In the genomic region with DNA sequence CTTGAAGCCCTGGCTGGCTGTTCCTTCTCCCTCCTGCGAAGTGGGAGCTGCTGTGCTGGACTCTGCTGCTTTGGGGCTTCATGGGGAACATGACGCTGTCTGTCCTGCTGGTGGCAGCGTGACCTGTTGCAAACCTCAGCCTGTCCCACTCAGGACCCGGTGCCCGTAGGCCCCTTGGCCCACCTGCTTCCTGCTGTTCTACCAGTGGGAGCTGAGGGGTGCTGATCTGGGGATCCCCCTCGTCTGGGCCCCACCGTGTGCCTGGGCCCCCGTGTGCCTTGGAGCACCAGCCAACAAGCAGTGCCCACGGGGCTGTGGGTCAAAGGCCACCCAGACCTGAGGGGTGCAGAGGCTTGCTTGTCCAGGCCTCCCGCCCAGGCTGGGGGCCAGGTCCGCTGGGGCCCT, we compare ENCODE assay signal across 13 cellular contexts. TPM values are rescaled to one million over a fixed set of nuclear protein-coding genes. Genes with fewer than 3 reads are reported as not detected.
DNase-seq lines count a peak whose midpoint lies in the region; ATAC-seq and TF ChIP-seq lines count a peak whose summit lies in the region.
"Had no signal": no experiment of that assay in that cellular context is flagged by ENCODE, and none has a peak within 500 bp of the region (broad histone marks: within the 10 kb centered on the region; RNA-seq: fewer than 3 reads in every experiment).

No MANE protein-coding gene starts in this region.

- DNase-seq in GM12864 (ENCODE audit: low read depth) (no peak), NB4 (ENCODE audit: low read depth) (peak; percentile 45), pons (ENCODE audit: low spot score) (peak; percentile 22), NCI-H1092 (lab: John Stamatoyannopoulos, UW) (no peak)
- no peak for DNase-seq in NK-92 treated with Interleukin-12 subunit alpha and Interleukin-12 subunit beta, amount 100 ng/mL, for 24 hours (lab: John Stamatoyannopoulos, UW)
- DNase-seq in activated CD4-positive, alpha-beta memory T cell treated with anti-CD3 and anti-CD28 coated beads, Interleukin-2, amount 10 ng/mL, durations not matched to agents 7 days and 5 days, result no peak
- DNase-seq: activated CD4-positive, CD25-positive, alpha-beta regulatory T cell treated with anti-CD3 and anti-CD28 coated beads, Interleukin-2, amount 50 U/mL, for 72 hours; Karpas-422 had no signal

- no peak overlapping the region for H3K4me3 Mint-ChIP-seq in dendritic cell treated with granulocyte-macrophage colony-stimulating factor and Interleukin-4, amounts not matched to agents 40 ng/mL and 50 ng/mL, for 4 days
- no peak overlapping the region for H3K4me3 Mint-ChIP-seq in activated CD4-positive, alpha-beta memory T cell treated with anti-CD3 and anti-CD28 coated beads, Interleukin-2, amount 10 ng/mL, durations not matched to agents 7 days and 5 days

- intact Hi-C loops in dendritic cell treated with granulocyte-macrophage colony-stimulating factor and Interleukin-4, amounts not matched to agents 40 ng/mL and 50 ng/mL, for 4 days (cut with micrococcal nuclease), result no loop called here

- peaks cover 37% of the 10 kb centered on the region for H3K36me3 Mint-ChIP-seq in dendritic cell treated with granulocyte-macrophage colony-stimulating factor and Interleukin-4, amounts not matched to agents 40 ng/mL and 50 ng/mL, for 4 days (ENCODE audit: low read depth)
- H3K36me3 Mint-ChIP-seq in activated CD4-positive, alpha-beta memory T cell treated with anti-CD3 and anti-CD28 coated beads, Interleukin-2, amount 10 ng/mL, durations not matched to agents 7 days and 5 days (ENCODE audit: low read depth), result peaks cover 21% of the 10 kb centered on the region

- H3K27me3 Mint-ChIP-seq in dendritic cell treated with granulocyte-macrophage colony-stimulating factor and Interleukin-4, amounts not matched to agents 40 ng/mL and 50 ng/mL, for 4 days, result peaks cover 2% of the 10 kb centered on the region
- H3K27me3 Mint-ChIP-seq in activated CD4-positive, alpha-beta memory T cell treated with anti-CD3 and anti-CD28 coated beads, Interleukin-2, amount 10 ng/mL, durations not matched to agents 7 days and 5 days, result no peaks in the 10 kb centered on the region

- CTCF ChIA-PET in activated CD4-positive, alpha-beta memory T cell treated with anti-CD3 and anti-CD28 coated beads, Interleukin-2, amount 10 ng/mL, durations not matched to agents 7 days and 5 days (lab: Charles Lee), result no interaction called here

- POLR2A ChIA-PET in activated CD4-positive, alpha-beta memory T cell treated with anti-CD3 and anti-CD28 coated beads, Interleukin-2, amount 10 ng/mL, durations not matched to agents 7 days and 5 days (lab: Charles Lee), result no interaction called here

- no peak for ATAC-seq in HG03095 (IDR thresholded peaks at IDR 0.05; ENCODE audit: unreplicated experiment)
- ATAC-seq: activated naive CD4-positive, alpha-beta T cell treated with anti-CD3 and anti-CD28 coated beads, Interleukin-2, amount 50 U/mL, for 72 hours; GM12878 had no signal

- peaks cover 63% of the 10 kb centered on the region for H3K4me1 Mint-ChIP-seq in dendritic cell treated with granulocyte-macrophage colony-stimulating factor and Interleukin-4, amounts not matched to agents 40 ng/mL and 50 ng/mL, for 4 days (ENCODE audit: low read depth)
- H3K4me1 Mint-ChIP-seq in activated CD4-positive, alpha-beta memory T cell treated with anti-CD3 and anti-CD28 coated beads, Interleukin-2, amount 10 ng/mL, durations not matched to agents 7 days and 5 days, result peaks cover 38% of the 10 kb centered on the region

- no peak for TF ChIP-seq POLR2A in NB4 (IDR thresholded peaks at IDR 0.05; ENCODE audit: extremely low read depth, insufficient read length)

- H3K27ac Mint-ChIP-seq in dendritic cell treated with granulocyte-macrophage colony-stimulating factor and Interleukin-4, amounts not matched to agents 40 ng/mL and 50 ng/mL, for 4 days, result peak overlapping the region; percentile 47
- no peak overlapping the region for H3K27ac Mint-ChIP-seq in activated CD4-positive, alpha-beta memory T cell treated with anti-CD3 and anti-CD28 coated beads, Interleukin-2, amount 10 ng/mL, durations not matched to agents 7 days and 5 days
- H3K27ac Mint-ChIP-seq: activated naive CD4-positive, alpha-beta T cell treated with anti-CD3 and anti-CD28 coated beads, Interleukin-2, amount 50 U/mL, for 72 hours had no signal

- no peaks in the 10 kb centered on the region for H3K9me3 Mint-ChIP-seq in dendritic cell treated with granulocyte-macrophage colony-stimulating factor and Interleukin-4, amounts not matched to agents 40 ng/mL and 50 ng/mL, for 4 days
- H3K9me3 Mint-ChIP-seq in activated CD4-positive, alpha-beta memory T cell treated with anti-CD3 and anti-CD28 coated beads, Interleukin-2, amount 10 ng/mL, durations not matched to agents 7 days and 5 days, result peaks cover 10% of the 10 kb centered on the region

- H3K4me3 ChIP-seq in GM12864 (ENCODE audit: low read depth, low read length) (no peak overlapping the region), NB4 (ENCODE audit: low read depth, low read length) (no peak overlapping the region)
- H3K4me3 ChIP-seq: GM12878 had no signal

- TF ChIP-seq CTCF in GM12864 (IDR thresholded peaks at IDR 0.05; ENCODE audit: low read depth, low read length, missing control alignments), result peak; percentile 18
- peak; percentile 4 for TF ChIP-seq CTCF in NB4 (IDR thresholded peaks at IDR 0.05; ENCODE audit: low read depth, low read length)

RNA-seq across cellular contexts. Expression of gene SPPL2B, which starts 5.3 kb away (rescaled TPM):
- 10 to 100 TPM; 58.9 to 68.2 TPM for total RNA-seq in activated CD4-positive, alpha-beta memory T cell treated with anti-CD3 and anti-CD28 coated beads, Interleukin-2, amount 10 ng/mL, durations not matched to agents 7 days and 5 days

RNA-seq across cellular contexts. Expression of gene LSM7, which starts 5.4 kb away (rescaled TPM):
- total RNA-seq in activated CD4-positive, alpha-beta memory T cell treated with anti-CD3 and anti-CD28 coated beads, Interleukin-2, amount 10 ng/mL, durations not matched to agents 7 days and 5 days, result 100 to 1,000 TPM; 110 to 115 TPM

RNA-seq across cellular contexts. Expression of gene LINGO3, which starts 25.9 kb away (rescaled TPM):
- total RNA-seq in activated CD4-positive, alpha-beta memory T cell treated with anti-CD3 and anti-CD28 coated beads, Interleukin-2, amount 10 ng/mL, durations not matched to agents 7 days and 5 days, result under 1 TPM; 0.40 to 0.63 TPM
- total RNA-seq: endothelial cell of umbilical vein had no signal

RNA-seq across cellular contexts. Expression of gene TMPRSS9, which starts 26.3 kb away (rescaled TPM):
- not detected for total RNA-seq in activated CD4-positive, alpha-beta memory T cell treated with anti-CD3 and anti-CD28 coated beads, Interleukin-2, amount 10 ng/mL, durations not matched to agents 7 days and 5 days
- total RNA-seq: activated naive CD4-positive, alpha-beta T cell treated with anti-CD3 and anti-CD28 coated beads, Interleukin-2, amount 50 U/mL, for 72 hours; endothelial cell of umbilical vein; GM12878 had no signal

RNA-seq across cellular contexts. Expression of gene PEAK3, which starts 51.8 kb away (rescaled TPM):
- total RNA-seq in activated CD4-positive, alpha-beta memory T cell treated with anti-CD3 and anti-CD28 coated beads, Interleukin-2, amount 10 ng/mL, durations not matched to agents 7 days and 5 days, result under 1 TPM; 0.70 to 0.88 TPM
- total RNA-seq: activated naive CD4-positive, alpha-beta T cell treated with anti-CD3 and anti-CD28 coated beads, Interleukin-2, amount 50 U/mL, for 72 hours; endothelial cell of umbilical vein had no signal

Comparison
In these comparisons a context has a peak if more than half of its experiments do, and no peak if none do; other contexts are left out.
1. DNase-seq: peak in NB4 (single experiment) and pons (single experiment); none in GM12864 (single experiment), NCI-H1092 (single experiment), NK-92 treated with Interleukin-12 subunit alpha and Interleukin-12 subunit beta, amount 100 ng/mL, for 24 hours (single experiment) and activated CD4-positive, alpha-beta memory T cell treated with anti-CD3 and anti-CD28 coated beads, Interleukin-2, amount 10 ng/mL, durations not matched to agents 7 days and 5 days (single experiment).